ENCODE assay signal across 1 cellular context in genomic region chr16:27435146-27435545, GRCh38. TPM values are rescaled to one million over a fixed set of nuclear protein-coding genes. Genes with fewer than 3 reads are reported as not detected.
"Had no signal": no experiment of that assay in that cellular context is flagged by ENCODE, and none has a peak within 500 bp of the region (broad histone marks: within the 10 kb centered on the region; RNA-seq: fewer than 3 reads in every experiment).

No MANE protein-coding gene starts in this region.

RNA-seq across cellular contexts. Expression of gene IL21R, which starts 33.2 kb away (rescaled TPM):
- polyA plus RNA-seq: neural cell had no signal
